ENCODE assay signal across 1 cellular context in genomic region chr5:177111720-177112394, GRCh38.
TF ChIP-seq lines count a peak whose summit lies in the region.

No MANE protein-coding gene starts in this region.

TF ChIP-seq in GM12878, 131 proteins besides CTCF, POLR2A, EP300 and RAD21 (continued from another document):
- TF ChIP-seq ELK1 (IDR thresholded peaks at IDR 0.05; ENCODE audit: low read depth, low read length) (no peak), KAT2A (conservative IDR thresholded peaks at IDR 0.05; ENCODE audit: control insufficient read depth, low read depth, low read length) (no peak), TCF7 (IDR thresholded peaks at IDR 0.05; ENCODE audit: borderline replicate concordance) (no peak), JUNB (IDR thresholded peaks at IDR 0.05) (no peak), CEBPZ (IDR thresholded peaks at IDR 0.05; ENCODE audit: low read depth, low read length) (no peak), SREBF2 (IDR thresholded peaks at IDR 0.05; ENCODE audit: low read length) (no peak), NBN (IDR thresholded peaks at IDR 0.05) (0 out of 2 replicates have a peak, but pooled peaks have one; percentile 29), ZNF274 (IDR thresholded peaks at IDR 0.05; ENCODE audit: insufficient read depth, insufficient read length) (no peak), NRF1 (conservative IDR thresholded peaks at IDR 0.05; ENCODE audit: low read depth, low read length) (no peak), SRF (IDR thresholded peaks at IDR 0.05; ENCODE audit: low read depth in 2 of 2, low read length in 2 of 2) (no peak), FOXM1 (IDR thresholded peaks at IDR 0.05; ENCODE audit: low read depth, low read length) (no peak), KLF5 (IDR thresholded peaks at IDR 0.05; ENCODE audit: partially characterized antibody) (no peak), YY1 (IDR thresholded peaks at IDR 0.05; ENCODE audit: low read depth, low read length) (peak; percentile 46), SKIL (IDR thresholded peaks at IDR 0.05; ENCODE audit: low read depth, poor library complexity, severe bottlenecking) (no peak), ZNF24 (IDR thresholded peaks at IDR 0.05) (no peak), SMC3 (IDR thresholded peaks at IDR 0.05; ENCODE audit: borderline replicate concordance, low read length) (peak; percentile 83), CUX1 (IDR thresholded peaks at IDR 0.05; ENCODE audit: insufficient replicate concordance, low read depth, low read length) (no peak), CHD4 (IDR thresholded peaks at IDR 0.05) (no peak)
